Comparison of ENCODE assay signal across 8 cellular contexts in the genomic region with DNA sequence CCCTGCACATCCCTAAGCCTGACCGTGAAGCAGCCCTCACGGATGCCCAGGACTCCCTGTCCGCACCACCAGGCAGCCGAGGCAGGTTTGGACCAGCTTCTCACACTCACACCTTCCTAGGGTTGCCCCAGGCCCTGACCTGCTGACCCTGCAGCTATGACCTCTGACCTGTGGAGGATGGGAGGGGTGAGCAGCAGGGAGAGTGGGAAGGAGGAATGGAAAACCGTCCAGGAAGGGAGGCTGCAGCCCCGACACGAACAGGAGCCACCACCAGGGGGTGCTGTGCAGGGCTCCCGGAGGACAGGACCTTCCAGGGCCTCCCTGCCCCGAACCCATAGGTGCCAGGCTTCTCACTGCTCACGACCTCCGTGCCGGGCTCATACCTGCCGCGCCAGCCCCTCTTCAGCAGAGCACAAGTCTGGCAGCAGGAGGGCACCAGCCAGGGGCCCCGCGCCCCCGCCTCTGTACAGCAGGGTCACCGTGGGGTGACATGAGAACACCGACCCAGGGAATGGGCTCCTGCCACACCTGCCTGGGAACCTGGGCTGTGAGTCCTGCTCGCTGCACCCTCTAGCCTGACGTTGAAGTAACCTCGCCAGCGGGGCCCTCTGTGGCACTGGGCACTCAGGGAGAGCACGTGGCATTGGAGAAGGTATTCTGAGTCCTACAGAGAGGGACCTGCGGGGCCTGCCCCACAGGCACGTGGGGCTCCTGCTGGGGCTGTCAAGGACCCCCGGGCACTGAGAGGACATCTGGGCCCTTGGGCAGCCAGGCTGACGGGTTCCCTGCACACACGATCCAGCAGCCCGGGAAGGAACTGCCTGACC. TPM values are rescaled to one million over a fixed set of nuclear protein-coding genes. Genes with fewer than 3 reads are reported as not detected.
DNase-seq lines count a peak whose midpoint lies in the region; ATAC-seq and TF ChIP-seq lines count a peak whose summit lies in the region.

No MANE protein-coding gene starts in this region.

- TF ChIP-seq CTCF in HCT116 (IDR thresholded peaks at IDR 0.05 in 2 of 3, conservative IDR thresholded peaks at IDR 0.05 in 1 of 3; ENCODE audit: borderline replicate concordance in 1 of 3, insufficient read depth in 1 of 3, low read depth in 2 of 3, low read length in 2 of 3) (peak; percentile 81 to 98 (median 97)), SK-N-SH (IDR thresholded peaks at IDR 0.05) (peak; percentile 81), glutamatergic neuron (IDR thresholded peaks at IDR 0.05; ENCODE audit: partially characterized antibody, unreplicated experiment) (peak; percentile 95), upper lobe of right lung (IDR thresholded peaks at IDR 0.05) (peak; percentile 93)

- peak overlapping the region in 4 of 11 experiments; percentile 35 to 44 (median 39); a peak in 4 of 22 replicates for H3K9ac ChIP-seq in BLaER1 treated with 17β-estradiol and CSF1 and Interleukin-3, amounts not matched to agents 10 nM and 100 nM
- H3K9ac ChIP-seq in HCT116 (ENCODE audit: low read length), result no peak overlapping the region
- no peak overlapping the region for H3K9ac ChIP-seq in SK-N-SH

- no peak overlapping the region for H3K4me3 Mint-ChIP-seq in activated naive CD4-positive, alpha-beta T cell treated with anti-CD3 and anti-CD28 coated beads, Interleukin-2, amount 10 ng/mL, durations not matched to agents 7 days and 5 days
- no peak overlapping the region for H3K4me3 Mint-ChIP-seq in glutamatergic neuron (ENCODE audit: unreplicated experiment)

- RAD21 ChIA-PET in HCT116 (lab: Charles Lee; ENCODE audit: low non-redundant PET in 1 of 2, low total read pairs in 2 of 2, uncharacterized antibody in 2 of 2, unreplicated experiment in 2 of 2), result no interaction called here

- ATAC-seq in HCT116 (peak; percentile 76), upper lobe of right lung (peak; percentile 87), HG03097 (IDR thresholded peaks at IDR 0.05; ENCODE audit: low FRiP score, unreplicated experiment) (no peak)

- peak overlapping the region; percentile 28 for H3K27ac Mint-ChIP-seq in activated naive CD4-positive, alpha-beta T cell treated with anti-CD3 and anti-CD28 coated beads, Interleukin-2, amount 10 ng/mL, durations not matched to agents 7 days and 5 days
- H3K27ac Mint-ChIP-seq in glutamatergic neuron (ENCODE audit: unreplicated experiment), result no peak overlapping the region

- H3K79me2 ChIP-seq in HCT116 (ENCODE audit: insufficient read depth, low read length), result peaks cover 60% of the 10 kb centered on the region
- peaks cover 41% of the 10 kb centered on the region; the same call in 1 of the 2 replicates for H3K79me2 ChIP-seq in SK-N-SH (ENCODE audit: insufficient read depth)

- H3K36me3 Mint-ChIP-seq in activated naive CD4-positive, alpha-beta T cell treated with anti-CD3 and anti-CD28 coated beads, Interleukin-2, amount 10 ng/mL, durations not matched to agents 7 days and 5 days, result peaks cover 5% of the 10 kb centered on the region
- no peaks in the 10 kb centered on the region for H3K36me3 Mint-ChIP-seq in glutamatergic neuron (ENCODE audit: unreplicated experiment)

- peaks cover 24 to 66% (median 41%) of the 10 kb centered on the region in 11 experiments for H3K36me3 ChIP-seq in BLaER1 treated with 17β-estradiol and CSF1 and Interleukin-3, amounts not matched to agents 10 nM and 100 nM
- H3K36me3 ChIP-seq in HCT116 (ENCODE audit: control insufficient read depth in 1 of 2, insufficient read depth in 2 of 2, low read length in 2 of 2) (peaks cover 6 to 38% of the 10 kb centered on the region in 2 experiments; a peak in 2 of 4 replicates), SK-N-SH (replicated peaks in 1 of 2; ENCODE audit: control insufficient read depth in 1 of 2, insufficient read depth in 2 of 2, low read length in 1 of 2) (peaks cover 0 to 18% of the 10 kb centered on the region in 2 experiments), upper lobe of right lung (peaks cover 10% of the 10 kb centered on the region)

- peak overlapping the region in 1 of 11 experiments; percentile 9; a peak in 1 of 22 replicates for H3K27ac ChIP-seq in BLaER1 treated with 17β-estradiol and CSF1 and Interleukin-3, amounts not matched to agents 10 nM and 100 nM
- H3K27ac ChIP-seq in HCT116 (ENCODE audit: low read depth, low read length) (peak overlapping the region; percentile 40; the same call in 1 of the 2 replicates), SK-N-SH (ENCODE audit: low read depth in 2 of 2, low read length in 1 of 2) (no peak overlapping the region), upper lobe of right lung (peak overlapping the region; percentile 11)

- no peak for TF ChIP-seq POLR2A in HCT116 (IDR thresholded peaks at IDR 0.05; ENCODE audit: borderline replicate concordance, extremely low read depth, insufficient read depth, insufficient read length)

- H3K4me3 ChIP-seq in BLaER1 treated with 17β-estradiol and CSF1 and Interleukin-3, amounts not matched to agents 10 nM and 100 nM, result no peak overlapping the region
- H3K4me3 ChIP-seq in HCT116 (replicated peaks in 1 of 2; ENCODE audit: low read depth in 1 of 2, low read length in 2 of 2) (no peak overlapping the region), SK-N-SH (ENCODE audit: low read depth in 2 of 2, low read length in 1 of 2) (peak overlapping the region in 1 of 2 experiments; percentile 9; a peak in 1 of 4 replicates), upper lobe of right lung (no peak overlapping the region)

- H3K9me3 ChIP-seq in BLaER1 treated with 17β-estradiol and CSF1 and Interleukin-3, amounts not matched to agents 10 nM and 100 nM (replicated peaks in 1 of 11), result no peaks in the 10 kb centered on the region
- H3K9me3 ChIP-seq in HCT116 (ENCODE audit: control insufficient read depth in 1 of 2, insufficient read depth in 1 of 2, low read depth in 1 of 2, low read length in 2 of 2) (no peaks in the 10 kb centered on the region), SK-N-SH (no peaks in the 10 kb centered on the region), upper lobe of right lung (no peaks in the 10 kb centered on the region)

- H3K27me3 Mint-ChIP-seq in activated naive CD4-positive, alpha-beta T cell treated with anti-CD3 and anti-CD28 coated beads, Interleukin-2, amount 10 ng/mL, durations not matched to agents 7 days and 5 days, result no peaks in the 10 kb centered on the region
- H3K27me3 Mint-ChIP-seq in glutamatergic neuron (ENCODE audit: unreplicated experiment), result peaks cover 12% of the 10 kb centered on the region

- H3K9me2 ChIP-seq in HCT116 (ENCODE audit: insufficient read depth), result no peaks in the 10 kb centered on the region
- H3K9me2 ChIP-seq in SK-N-SH, result no peaks in the 10 kb centered on the region

- intact Hi-C loops in HCT116 (cut with micrococcal nuclease) (loop anchor here (2.0 kb wide), 1 partner anchor 41 kb away; a partner anchor contains a TSS), posterior cingulate gyrus (cut with DNase I) (no loop called here), upper lobe of right lung (cut with DNase I) (loop anchor here (5.0 kb wide), 1 partner anchor 43 kb away; a partner anchor contains a TSS)

- CTCF ChIA-PET in HCT116 (lab: Charles Lee), result interaction anchor here (0.6 to 0.9 kb wide), 2 partner anchors 66 to 68 kb away, joined by 3 read pairs; a partner anchor contains a TSS
- CTCF ChIA-PET in SK-N-SH (lab: Yijun Ruan, JAX), result interaction anchor here (0.7 to 30.9 kb wide), 16 partner anchors 4 to 472 kb away, joined by 3 to 540 read pairs (median 4); a partner anchor contains a TSS
- CTCF ChIA-PET in activated naive CD4-positive, alpha-beta T cell treated with anti-CD3 and anti-CD28 coated beads, Interleukin-2, amount 10 ng/mL, durations not matched to agents 7 days and 5 days (lab: Charles Lee), result interaction anchor here (0.9 to 4.5 kb wide), 9 partner anchors 10 to 113 kb away, joined by 3 to 40 read pairs (median 4); a partner anchor contains a TSS

- TF ChIP-seq EP300 in SK-N-SH (IDR thresholded peaks at IDR 0.05; ENCODE audit: borderline replicate concordance in 1 of 2, low read depth in 1 of 2, low read length in 1 of 2), result no peak

- TF ChIP-seq RAD21 in HCT116 (IDR thresholded peaks at IDR 0.05; ENCODE audit: low read depth) (peak; percentile 72), SK-N-SH (IDR thresholded peaks at IDR 0.05; ENCODE audit: low read length) (peak; percentile 64)

- peaks cover 49 to 95% (median 88%) of the 10 kb centered on the region in 10 experiments for H3K4me1 ChIP-seq in BLaER1 treated with 17β-estradiol and CSF1 and Interleukin-3, amounts not matched to agents 10 nM and 100 nM
- peaks cover 0 to 16% of the 10 kb centered on the region in 2 experiments; a peak in 2 of 4 replicates for H3K4me1 ChIP-seq in HCT116 (ENCODE audit: control insufficient read depth in 1 of 2, insufficient read depth in 2 of 2, low read length in 2 of 2)
- peaks cover 0 to 3% of the 10 kb centered on the region in 2 experiments; a peak in 1 of 4 replicates for H3K4me1 ChIP-seq in SK-N-SH (ENCODE audit: control insufficient read depth in 1 of 2, insufficient read depth in 2 of 2, low read depth in 1 of 2, low read length in 1 of 2)
- H3K4me1 ChIP-seq in upper lobe of right lung, result peaks cover 27% of the 10 kb centered on the region

- H3F3A ChIP-seq in SK-N-SH (replicated peaks; ENCODE audit: insufficient read depth), result peaks cover 4% of the 10 kb centered on the region

- no peaks in the 10 kb centered on the region for H3K27me3 ChIP-seq in BLaER1 treated with 17β-estradiol and CSF1 and Interleukin-3, amounts not matched to agents 10 nM and 100 nM
- H3K27me3 ChIP-seq in HCT116 (ENCODE audit: insufficient read depth, low read length), result no peaks in the 10 kb centered on the region
- no peaks in the 10 kb centered on the region for H3K27me3 ChIP-seq in SK-N-SH (ENCODE audit: insufficient read depth)
- H3K27me3 ChIP-seq in upper lobe of right lung, result no peaks in the 10 kb centered on the region

- H3K4me1 Mint-ChIP-seq in activated naive CD4-positive, alpha-beta T cell treated with anti-CD3 and anti-CD28 coated beads, Interleukin-2, amount 10 ng/mL, durations not matched to agents 7 days and 5 days, result peaks cover 41% of the 10 kb centered on the region
- H3K4me1 Mint-ChIP-seq in glutamatergic neuron (ENCODE audit: low read depth, unreplicated experiment), result peaks cover 1% of the 10 kb centered on the region

- DNase-seq in HCT116 (ENCODE audit: low read depth, low spot score), result peak; percentile 56
- peak; percentile 95 for DNase-seq in SK-N-SH
- peak; percentile 79 for DNase-seq in activated naive CD4-positive, alpha-beta T cell treated with anti-CD3 and anti-CD28 coated beads, Interleukin-2, amount 10 ng/mL, durations not matched to agents 7 days and 5 days
- DNase-seq in glutamatergic neuron, result peak; percentile 89
- peak in 9 of 10 donors; percentile 48 to 95 (median 79) for DNase-seq in posterior cingulate gyrus
- peak; percentile 93 for DNase-seq in upper lobe of right lung

- no TSS peak for BruUV-seq in HCT116 (replicated peaks; lab: Mats Ljungman, UMichigan)

- H4K20me1 ChIP-seq in BLaER1 treated with 17β-estradiol and CSF1 and Interleukin-3, amounts not matched to agents 10 nM and 100 nM, result peaks cover 74 to 100% (median 90%) of the 10 kb centered on the region in 11 experiments; a peak in 21 of 22 replicates
- H4K20me1 ChIP-seq in HCT116 (ENCODE audit: insufficient read depth), result peaks cover 10% of the 10 kb centered on the region; the same call in 1 of the 2 replicates
- H4K20me1 ChIP-seq in SK-N-SH (ENCODE audit: insufficient read depth), result peaks cover 30% of the 10 kb centered on the region

- POLR2A ChIA-PET in HCT116 (lab: Charles Lee), result no interaction called here
- POLR2A ChIA-PET in SK-N-SH (lab: Yijun Ruan, JAX), result no interaction called here

- H3K4me2 ChIP-seq in BLaER1 treated with 17β-estradiol and CSF1 and Interleukin-3, amounts not matched to agents 10 nM and 100 nM, result peak overlapping the region; percentile 36 to 95 (median 80)
- H3K4me2 ChIP-seq in HCT116 (ENCODE audit: low read length) (no peak overlapping the region), SK-N-SH (no peak overlapping the region)

- no peaks in the 10 kb centered on the region for H3K9me3 Mint-ChIP-seq in activated naive CD4-positive, alpha-beta T cell treated with anti-CD3 and anti-CD28 coated beads, Interleukin-2, amount 10 ng/mL, durations not matched to agents 7 days and 5 days
- peaks cover 7% of the 10 kb centered on the region for H3K9me3 Mint-ChIP-seq in glutamatergic neuron (ENCODE audit: unreplicated experiment)

- H2AFZ ChIP-seq in HCT116 (ENCODE audit: low read depth, low read length, poor library complexity, severe bottlenecking) (no peak overlapping the region), SK-N-SH (ENCODE audit: low read depth) (no peak overlapping the region)

- WGBS in SK-N-SH (ENCODE audit: low lambda C conversion rate), result 52% methylated on average over 12 of the region's 30 CpGs

RNA-seq across cellular contexts. Expression of a gene that starts 37.6 kb away (rescaled TPM):
- total RNA-seq in HCT116 (2021; ENCODE audit: unreplicated experiment), result 71.3 TPM
- 40.4 and 63.0 TPM in 2 replicates for polyA plus RNA-seq in HCT116 (2012)
- 16.2 and 16.5 TPM in 2 replicates for polyA plus RNA-seq in SK-N-SH (2012; rRNA removed)
- 6.3 and 9.8 TPM in 2 replicates for polyA plus RNA-seq in SK-N-SH (2012; cell fraction: cytosol; rRNA removed)
- polyA plus RNA-seq in SK-N-SH (2012; cell fraction: nucleus; rRNA removed), result 32.4 and 41.1 TPM in 2 replicates
- 32.4 TPM for total RNA-seq in glutamatergic neuron (ENCODE audit: unreplicated experiment)
- 21.3 TPM for total RNA-seq in upper lobe of right lung

RNA-seq across cellular contexts. Expression of a gene that starts 37.7 kb away (rescaled TPM):
- total RNA-seq in HCT116 (2021; ENCODE audit: unreplicated experiment) (39.4 TPM), glutamatergic neuron (ENCODE audit: unreplicated experiment) (26.5 TPM), upper lobe of right lung (50.6 TPM)
- 21.5 and 22.1 TPM in 2 replicates for polyA plus RNA-seq in HCT116 (2012)
- polyA plus RNA-seq in SK-N-SH (2012; rRNA removed), result 17.0 and 17.2 TPM in 2 replicates
- polyA plus RNA-seq in SK-N-SH (2012; cell fraction: cytosol; rRNA removed), result 7.5 and 11.2 TPM in 2 replicates
- 29.1 and 45.4 TPM in 2 replicates for polyA plus RNA-seq in SK-N-SH (2012; cell fraction: nucleus; rRNA removed)

RNA-seq across cellular contexts. Expression of a gene that starts 41.1 kb away (rescaled TPM):
- total RNA-seq in HCT116 (2021; ENCODE audit: unreplicated experiment) (224 TPM), glutamatergic neuron (ENCODE audit: unreplicated experiment) (12.3 TPM), upper lobe of right lung (196 TPM)
- polyA plus RNA-seq in HCT116 (2012), result 198 and 280 TPM in 2 replicates
- 111 and 184 TPM in 2 replicates for polyA plus RNA-seq in SK-N-SH (2012; rRNA removed)
- 45.3 and 86.3 TPM in 2 replicates for polyA plus RNA-seq in SK-N-SH (2012; cell fraction: cytosol; rRNA removed)
- polyA plus RNA-seq in SK-N-SH (2012; cell fraction: nucleus; rRNA removed), result 670 and 1,039 TPM in 2 replicates

RNA-seq across cellular contexts. Expression of a gene that starts 57.6 kb away (rescaled TPM):
- total RNA-seq in HCT116 (2021; ENCODE audit: unreplicated experiment) (2.2 TPM), glutamatergic neuron (ENCODE audit: unreplicated experiment) (not detected), upper lobe of right lung (7.0 TPM)
- 1.8 and 2.3 TPM in 2 replicates for polyA plus RNA-seq in HCT116 (2012)
- 0.03 and 0.18 TPM in 2 replicates for polyA plus RNA-seq in SK-N-SH (2012; rRNA removed)
- polyA plus RNA-seq in SK-N-SH (2012; cell fraction: cytosol; rRNA removed), result 0.06 and 0.09 TPM in 2 replicates
- 0.24 and 0.32 TPM in 2 replicates for polyA plus RNA-seq in SK-N-SH (2012; cell fraction: nucleus; rRNA removed)

RNA-seq across cellular contexts. Expression of a gene that starts 59.7 kb away (rescaled TPM):
- 160 TPM for total RNA-seq in HCT116 (2021; ENCODE audit: unreplicated experiment)
- polyA plus RNA-seq in HCT116 (2012), result 123 and 132 TPM in 2 replicates
- polyA plus RNA-seq in SK-N-SH (2012; rRNA removed), result 3.1 and 6.1 TPM in 2 replicates
- polyA plus RNA-seq in SK-N-SH (2012; cell fraction: cytosol; rRNA removed), result 1.5 and 4.3 TPM in 2 replicates
- polyA plus RNA-seq in SK-N-SH (2012; cell fraction: nucleus; rRNA removed), result 8.0 and 8.2 TPM in 2 replicates
- 5.6 TPM for total RNA-seq in glutamatergic neuron (ENCODE audit: unreplicated experiment)
- total RNA-seq in upper lobe of right lung, result 1.0 TPM

Comparison
In these comparisons a context has a peak if more than half of its experiments do, and no peak if none do; other contexts are left out.
1. H3K27ac ChIP-seq: peak in HCT116 (single experiment) and upper lobe of right lung (single experiment); none in SK-N-SH (0 of 2).
2. H3K4me2 ChIP-seq: peak in BLaER1 treated with 17β-estradiol and CSF1 and Interleukin-3, amounts not matched to agents 10 nM and 100 nM (11 of 11); none in HCT116 (single experiment) and SK-N-SH (single experiment).
3. RNA of a gene that starts 41.1 kb away (total RNA-seq): 224 TPM in HCT116 (single experiment) and 196 TPM in upper lobe of right lung (single experiment); 12.3 TPM in glutamatergic neuron (single experiment); every median in the first group is over 10 times any median in the second.
4. Peak in every context shown above with its lines, with median percentiles within 50 percentile points of each other: DNase-seq and CTCF ChIP-seq.